ENCODE assay signal across 7 cellular contexts in genomic region chr1:226708967-226709396, GRCh38. TPM values are rescaled to one million over a fixed set of nuclear protein-coding genes. Genes with fewer than 3 reads are reported as not detected.
DNase-seq lines count a peak whose midpoint lies in the region; TF ChIP-seq lines count a peak whose summit lies in the region.

No MANE protein-coding gene starts in this region.

- intact Hi-C loops in stomach (cut with DNase I; ENCODE audit: low total_unique reads), result no loop called here

- H3K9me3 ChIP-seq in WERI-Rb-1 (ENCODE audit: severe bottlenecking), result no peaks in the 10 kb centered on the region
- H3K9me3 ChIP-seq in fibroblast of lung (ENCODE audit: control insufficient read depth, insufficient read depth, low read depth, low read length), result no peaks in the 10 kb centered on the region
- H3K9me3 ChIP-seq in stomach, result no peaks in the 10 kb centered on the region

- no peaks in the 10 kb centered on the region for H3K36me3 Mint-ChIP-seq in HFFc6 (ENCODE audit: low read depth)

- no peaks in the 10 kb centered on the region for H3K79me2 ChIP-seq in fibroblast of lung (ENCODE audit: control insufficient read depth, insufficient read depth, low read length)

- no peak overlapping the region for H3K4me3 Mint-ChIP-seq in HFFc6

- H3K27ac Mint-ChIP-seq in HFFc6, result peak overlapping the region; percentile 79

- no peaks in the 10 kb centered on the region for H3K9me3 Mint-ChIP-seq in HFFc6

- H3K4me2 ChIP-seq in fibroblast of lung (ENCODE audit: extremely low read depth, insufficient read depth, low read length), result no peak overlapping the region

- TF ChIP-seq EP300 in stomach (IDR thresholded peaks at IDR 0.05), result no peak

- no peaks in the 10 kb centered on the region for H3K36me3 ChIP-seq in WERI-Rb-1
- H3K36me3 ChIP-seq in fibroblast of lung (ENCODE audit: control insufficient read depth, insufficient read depth, low read length), result no peaks in the 10 kb centered on the region
- H3K36me3 ChIP-seq in stomach, result no peaks in the 10 kb centered on the region

- H3K4me3 ChIP-seq in WERI-Rb-1 (ENCODE audit: low read depth, low read length) (no peak overlapping the region), fibroblast of lung (replicated peaks in 1 of 4; ENCODE audit: control extremely low read depth in 1 of 4, insufficient read depth in 1 of 4, low read depth in 3 of 4, low read length in 4 of 4) (no peak overlapping the region), stomach (no peak overlapping the region)

- no peak for TF ChIP-seq POLR2A in stomach (IDR thresholded peaks at IDR 0.05)

- H3K9ac ChIP-seq in fibroblast of lung (ENCODE audit: insufficient read depth, low read length), result no peak overlapping the region

- peaks cover 33% of the 10 kb centered on the region for H3K4me1 Mint-ChIP-seq in HFFc6 (ENCODE audit: low read depth)

- H3K27me3 Mint-ChIP-seq in HFFc6 (ENCODE audit: insufficient read depth), result no peaks in the 10 kb centered on the region

- no peak; the same call in 1 of the 2 replicates for TF ChIP-seq CTCF in HFFc6 (IDR thresholded peaks at IDR 0.05)
- TF ChIP-seq CTCF in WERI-Rb-1 (IDR thresholded peaks at IDR 0.05; ENCODE audit: low read depth, low read length), result no peak; the same call in 1 of the 2 replicates
- peak in 1 of 2 donors; percentile 1 for TF ChIP-seq CTCF in fibroblast of lung (conservative IDR thresholded peaks at IDR 0.05 in 1 of 2, IDR thresholded peaks at IDR 0.05 in 1 of 2; ENCODE audit: low read depth in 1 of 2, low read length in 2 of 2)
- TF ChIP-seq CTCF in stomach (IDR thresholded peaks at IDR 0.05), result no peak

- DNase-seq in HFFc6, result no peak
- DNase-seq in WERI-Rb-1, result peak; percentile 24
- DNase-seq in fibroblast of lung (ENCODE audit: low read depth in 2 of 2), result peak in 1 of 2 donors; percentile 32
- DNase-seq in stomach, result no peak
- no peak for DNase-seq in GDM1 (lab: John Stamatoyannopoulos, UW)
- no peak for DNase-seq in NCI-H1436 treated with DMSO at 0.1 percent for 48 hours (lab: John Stamatoyannopoulos, UW)
- no peak for DNase-seq in dedifferentiated amniotic fluid mesenchymal stem cell (ENCODE audit: extremely low spot score)

- WGBS in stomach, 5 donors, result 49 to 65% (median 63%) methylated on average over 5 of the region's 5 CpGs

- no peak overlapping the region for H3K27ac ChIP-seq in WERI-Rb-1
- H3K27ac ChIP-seq in fibroblast of lung (ENCODE audit: insufficient read depth, low read length), result peak overlapping the region; percentile 64
- H3K27ac ChIP-seq in stomach, result peak overlapping the region in 4 of 5 donors; percentile 62 to 99 (median 74)

- no peak overlapping the region for H2AFZ ChIP-seq in fibroblast of lung (ENCODE audit: low read length)

- peaks cover 13% of the 10 kb centered on the region for H3K4me1 ChIP-seq in fibroblast of lung (ENCODE audit: control insufficient read depth, extremely low read depth, insufficient read depth, low read length)
- H3K4me1 ChIP-seq in stomach, result peaks cover 36 to 75% (median 51%) of the 10 kb centered on the region in 4 donors

- H3K27me3 ChIP-seq in WERI-Rb-1 (ENCODE audit: insufficient read depth, low read depth, severe bottlenecking) (no peaks in the 10 kb centered on the region), fibroblast of lung (ENCODE audit: control insufficient read depth, insufficient read depth, low read length) (no peaks in the 10 kb centered on the region), stomach (no peaks in the 10 kb centered on the region)

- no peaks in the 10 kb centered on the region for H4K20me1 ChIP-seq in fibroblast of lung (ENCODE audit: control insufficient read depth, extremely low read depth, insufficient read depth, low read length)

RNA-seq across cellular contexts. Expression of gene ITPKB, which starts 30.1 kb away (rescaled TPM):
- total RNA-seq in HFFc6 (2021; fragmentation: NEBNext Ultra II Directional; extraction: Animal tissue kit (Norgen Biotek cat#: 25700)), result 1 to 10 TPM; 1.7 to 3.0 (median 2.2) TPM
- total RNA-seq in fibroblast of lung (15.9 and 32.4 TPM in 2 replicates), stomach (10 to 100 TPM; 16.4 to 38.8 (median 24.6) TPM)
- polyA plus RNA-seq in fibroblast of lung (10.2 and 14.5 TPM in 2 replicates), stomach (1 to 10 TPM; 3.8 to 5.4 (median 4.4) TPM)
- polyA plus RNA-seq in fibroblast of lung (2012), result 15.8 and 20.6 TPM in 2 replicates
- 35.5 and 60.4 TPM in 2 replicates for polyA minus RNA-seq in fibroblast of lung (ENCODE audit: low replicate concordance)
